8 cellular contexts compared by ENCODE assay signal in genomic region chr1:53944469-53945182, GRCh38. TPM values are rescaled to one million over a fixed set of nuclear protein-coding genes. Genes with fewer than 3 reads are reported as not detected.
DNase-seq lines count a peak whose midpoint lies in the region; ATAC-seq, FAIRE-seq and TF ChIP-seq lines count a peak whose summit lies in the region.

No MANE protein-coding gene starts in this region.

- H3K4me3 ChIP-seq in BE2C (ENCODE audit: low read depth, low read length), result peak overlapping the region; percentile 60
- H3K4me3 ChIP-seq in left lung, result peak overlapping the region; percentile 79 to 82
- peak overlapping the region; percentile 61 to 95 (median 77) for H3K4me3 ChIP-seq in transverse colon

- H3K36me3 ChIP-seq in BE2C (no peaks in the 10 kb centered on the region), left lung (no peaks in the 10 kb centered on the region), transverse colon (no peaks in the 10 kb centered on the region)

- no peak for TF ChIP-seq EP300 in transverse colon (IDR thresholded peaks at IDR 0.05; ENCODE audit: low read depth)

- no peaks in the 10 kb centered on the region; the same call in 1 of the 2 replicates for H3K27me3 Mint-ChIP-seq in HFFc6 (ENCODE audit: insufficient read depth)

- H3K27me3 ChIP-seq in BE2C (no peaks in the 10 kb centered on the region), left lung (no peaks in the 10 kb centered on the region), transverse colon (no peaks in the 10 kb centered on the region)

- intact Hi-C loops in left lung (cut with DNase I), result loop anchor here in 1 of 2 donors (5.0 kb wide), 1 partner anchor 67 kb away; no protein-coding TSS in a partner anchor
- intact Hi-C loops in transverse colon (cut with DNase I; ENCODE audit: low total_unique reads), result no loop called here
- intact Hi-C loops in posterior vena cava (cut with DNase I), result loop anchor here (5.0 kb wide), 2 partner anchors 57 to 67 kb away; partner anchors contain the start of gene YIPF1 (in 1 of the 2)

- H3K9me3 ChIP-seq in BE2C (no peaks in the 10 kb centered on the region), left lung (no peaks in the 10 kb centered on the region), transverse colon (no peaks in the 10 kb centered on the region)

- H3K27ac ChIP-seq in left lung (peak overlapping the region; percentile 87), transverse colon (peak overlapping the region; percentile 87 to 94 (median 92))

- in situ Hi-C loops in transverse colon (cut with MboI; ENCODE audit: low pct_ligation_motif_present in 1 of 4, low pct_unique_long_range_greater_than_20kb in 1 of 4, low sequenced_read_pairs in 3 of 4), result loop anchor here in 1 of 4 donors (25.0 kb wide), 1 partner anchor 93 kb away; no protein-coding TSS in a partner anchor

- H3K9me3 Mint-ChIP-seq in HFFc6, result no peaks in the 10 kb centered on the region

- peaks cover 53% of the 10 kb centered on the region for H3K4me1 Mint-ChIP-seq in HFFc6 (ENCODE audit: low read depth)

- ATAC-seq in left lung, result no peak
- no peak for ATAC-seq in GM19397 (IDR thresholded peaks at IDR 0.05; ENCODE audit: unreplicated experiment)

- no peak for TF ChIP-seq CTCF in BE2C (IDR thresholded peaks at IDR 0.05; ENCODE audit: low read depth, low read length)
- TF ChIP-seq CTCF in HFFc6 (IDR thresholded peaks at IDR 0.05), result no peak
- no peak for TF ChIP-seq CTCF in left lung (IDR thresholded peaks at IDR 0.05)
- no peak for TF ChIP-seq CTCF in transverse colon (IDR thresholded peaks at IDR 0.05)

- WGBS in transverse colon (ENCODE audit: low coverage in 1 of 2), 2 donors, result 61 to 80% methylated on average over 1 to 20 of the region's 20 CpGs

- peak overlapping the region; percentile 91 for H3K27ac Mint-ChIP-seq in HFFc6

- peaks cover 11% of the 10 kb centered on the region for H3K36me3 Mint-ChIP-seq in HFFc6 (ENCODE audit: low read depth)

- no peak for DNase-seq in BE2C
- no peak for DNase-seq in HFFc6
- DNase-seq in astrocyte of the hippocampus (ENCODE audit: low read depth, low spot score), result peak; percentile 31
- no peak for DNase-seq in left lung
- no peak for DNase-seq in transverse colon
- DNase-seq in posterior vena cava (ENCODE audit: low spot score), result no peak
- DNase-seq in frontal cortex (ENCODE audit: low spot score in 2 of 2), result no peak

- TF ChIP-seq POLR2A in transverse colon (IDR thresholded peaks at IDR 0.05), result no peak

- peak overlapping the region; percentile 97 for H3K4me3 Mint-ChIP-seq in HFFc6

- no peaks in the 10 kb centered on the region for H3K4me1 ChIP-seq in BE2C
- H3K4me1 ChIP-seq in left lung, result peaks cover 7 to 28% of the 10 kb centered on the region in 2 donors
- peaks cover 10 to 44% (median 19%) of the 10 kb centered on the region in 4 donors for H3K4me1 ChIP-seq in transverse colon

- no peak for FAIRE-seq in frontal cortex (lab: Jason Lieb, UNC)

RNA-seq across cellular contexts. Expression of gene IFT25, which starts 0.9 kb away (rescaled TPM):
- polyA plus RNA-seq in BE2C (2012; ENCODE audit: insufficient read depth, insufficient read length, low read depth), result 0.65 TPM
- 10 to 100 TPM; 20.9 to 36.9 (median 35.1) TPM for total RNA-seq in HFFc6 (2021; fragmentation: NEBNext Ultra II Directional; extraction: Animal tissue kit (Norgen Biotek cat#: 25700))
- 10 to 100 TPM; 22.3 to 26.1 TPM for total RNA-seq in left lung
- 10 to 100 TPM in 3 of 4 donors, 1 to 10 TPM in 1; 4.2 to 22.5 (median 12.9) TPM for total RNA-seq in transverse colon
- total RNA-seq in posterior vena cava, result 10 to 100 TPM; 22.5 to 23.7 TPM
- 19.2 TPM for total RNA-seq in frontal cortex

RNA-seq across cellular contexts. Expression of gene LRRC42, which starts 1.5 kb away (rescaled TPM):
- polyA plus RNA-seq in BE2C (2012; ENCODE audit: insufficient read depth, insufficient read length, low read depth), result 7.5 TPM
- 10 to 100 TPM; 36.3 to 44.2 (median 42.2) TPM for total RNA-seq in HFFc6 (2021; fragmentation: NEBNext Ultra II Directional; extraction: Animal tissue kit (Norgen Biotek cat#: 25700))
- total RNA-seq in left lung (10 to 100 TPM; 18.0 to 21.9 TPM), transverse colon (10 to 100 TPM in 3 of 4 donors, 1 to 10 TPM in 1; 4.4 to 24.7 (median 17.5) TPM), posterior vena cava (10 to 100 TPM; 14.2 to 17.9 TPM), frontal cortex (21.2 TPM)

RNA-seq across cellular contexts. Expression of gene DIO1, which starts 50.6 kb away (rescaled TPM):
- not detected for polyA plus RNA-seq in BE2C (2012; ENCODE audit: insufficient read depth, insufficient read length, low read depth)
- total RNA-seq in HFFc6 (2021; fragmentation: NEBNext Ultra II Directional; extraction: Animal tissue kit (Norgen Biotek cat#: 25700)), result not detected
- total RNA-seq in left lung (1 to 10 TPM in 1 of 2 donors, not detected in 1; 1.2 TPM), transverse colon (not detected), posterior vena cava (not detected), frontal cortex (not detected)

RNA-seq across cellular contexts. Expression of gene YIPF1, which starts 55.0 kb away (rescaled TPM):
- 5.9 TPM for polyA plus RNA-seq in BE2C (2012; ENCODE audit: insufficient read depth, insufficient read length, low read depth)
- 10 to 100 TPM; 22.8 to 29.3 (median 26.8) TPM for total RNA-seq in HFFc6 (2021; fragmentation: NEBNext Ultra II Directional; extraction: Animal tissue kit (Norgen Biotek cat#: 25700))
- 10 to 100 TPM; 27.1 to 27.7 TPM for total RNA-seq in left lung
- total RNA-seq in transverse colon, result 10 to 100 TPM; 10.1 to 24.6 (median 17.4) TPM
- total RNA-seq in posterior vena cava, result 10 to 100 TPM; 13.8 to 15.1 TPM
- total RNA-seq in frontal cortex, result 15.5 TPM
